Comparison of ENCODE assay signal across 8 cellular contexts in the genomic region with DNA sequence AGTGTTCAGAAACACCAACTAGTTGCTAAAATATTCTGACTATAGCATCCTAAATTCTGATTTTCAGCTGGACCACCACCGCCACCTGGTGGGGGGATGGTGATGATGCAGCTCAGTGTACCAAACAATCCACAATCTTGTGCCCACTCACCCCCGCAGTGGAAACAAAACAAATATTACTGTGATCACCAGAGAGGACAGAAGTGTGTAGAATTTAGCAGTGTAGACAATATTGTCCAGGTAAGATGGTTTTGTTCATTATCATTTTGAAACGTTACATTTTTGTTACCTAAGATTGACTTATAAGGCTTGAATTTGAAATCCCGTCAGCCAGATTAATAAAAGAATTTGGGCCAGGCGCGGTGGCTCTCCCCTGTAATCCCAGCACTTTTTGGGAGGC. TPM values are rescaled to one million over a fixed set of nuclear protein-coding genes. Genes with fewer than 3 reads are reported as not detected.
DNase-seq lines count a peak whose midpoint lies in the region; ATAC-seq and TF ChIP-seq lines count a peak whose summit lies in the region.

No MANE protein-coding gene starts in this region.

- no peak for TF ChIP-seq EP300 in tibial nerve (IDR thresholded peaks at IDR 0.05)

- H3K4me1 ChIP-seq in tibial nerve, result no peaks in the 10 kb centered on the region

- H3K27me3 Mint-ChIP-seq in activated T-helper 17 cell treated with anti-CD3 and anti-CD28 coated beads, Interleukin-2, amount 50 U/mL, for 72 hours, result no peaks in the 10 kb centered on the region
- H3K27me3 Mint-ChIP-seq in osteocyte (ENCODE audit: unreplicated experiment), result no peaks in the 10 kb centered on the region

- 60 to 62% methylated on average over 6 of the region's 6 CpGs for WGBS in tibial nerve, 2 donors

- H3K4me3 ChIP-seq in GM12864 (ENCODE audit: low read depth, low read length), result no peak overlapping the region
- H3K4me3 ChIP-seq in tibial nerve, result no peak overlapping the region

- ATAC-seq in HG03139 (IDR thresholded peaks at IDR 0.05; ENCODE audit: unreplicated experiment) (peak; percentile 61), HG03025 (IDR thresholded peaks at IDR 0.05; ENCODE audit: low FRiP score, unreplicated experiment) (no peak)
- peak; percentile 59 for ATAC-seq in activated T-helper 17 cell treated with anti-CD3 and anti-CD28 coated beads, Interleukin-2, amount 50 U/mL, for 72 hours (replicated peaks)

- no peaks in the 10 kb centered on the region for H3K27me3 ChIP-seq in tibial nerve

- DNase-seq in GM12864 (ENCODE audit: low read depth), result no peak
- DNase-seq in RKO (ENCODE audit: low spot score), result peak; percentile 37
- DNase-seq in fibroblast of the conjunctiva (ENCODE audit: low read depth), result peak; percentile 21
- no peak for DNase-seq in osteocyte (ENCODE audit: extremely low spot score, unreplicated experiment)
- DNase-seq in tibial nerve (ENCODE audit: low spot score in 2 of 2), result peak; percentile 23 to 51

- H3K4me3 Mint-ChIP-seq in activated T-helper 17 cell treated with anti-CD3 and anti-CD28 coated beads, Interleukin-2, amount 50 U/mL, for 72 hours, result no peak overlapping the region
- no peak overlapping the region for H3K4me3 Mint-ChIP-seq in osteocyte (ENCODE audit: unreplicated experiment)

- H3K36me3 ChIP-seq in tibial nerve, result peaks cover 0 to 7% (median 0%) of the 10 kb centered on the region in 3 donors

- no peaks in the 10 kb centered on the region for H3K9me3 ChIP-seq in tibial nerve

- no peak overlapping the region for H3K27ac ChIP-seq in tibial nerve

- no peak overlapping the region for H3K27ac Mint-ChIP-seq in activated T-helper 17 cell treated with anti-CD3 and anti-CD28 coated beads, Interleukin-2, amount 50 U/mL, for 72 hours
- no peak overlapping the region for H3K27ac Mint-ChIP-seq in osteocyte (ENCODE audit: unreplicated experiment)

- TF ChIP-seq POLR2A in tibial nerve (IDR thresholded peaks at IDR 0.05), result no peak

- peaks cover 5% of the 10 kb centered on the region for H3K4me1 Mint-ChIP-seq in activated T-helper 17 cell treated with anti-CD3 and anti-CD28 coated beads, Interleukin-2, amount 50 U/mL, for 72 hours
- H3K4me1 Mint-ChIP-seq in osteocyte (ENCODE audit: unreplicated experiment), result no peaks in the 10 kb centered on the region

- no peaks in the 10 kb centered on the region for H3K9me3 Mint-ChIP-seq in activated T-helper 17 cell treated with anti-CD3 and anti-CD28 coated beads, Interleukin-2, amount 50 U/mL, for 72 hours
- H3K9me3 Mint-ChIP-seq in osteocyte (ENCODE audit: unreplicated experiment), result no peaks in the 10 kb centered on the region

- TF ChIP-seq CTCF in GM12864 (IDR thresholded peaks at IDR 0.05; ENCODE audit: low read depth, low read length, missing control alignments), result peak; percentile 81
- TF ChIP-seq CTCF in osteocyte (IDR thresholded peaks at IDR 0.05), result peak; percentile 93
- peak; percentile 84 to 91 (median 90) for TF ChIP-seq CTCF in tibial nerve (IDR thresholded peaks at IDR 0.05)

- H3K36me3 Mint-ChIP-seq in activated T-helper 17 cell treated with anti-CD3 and anti-CD28 coated beads, Interleukin-2, amount 50 U/mL, for 72 hours (ENCODE audit: low read depth), result peaks cover 13% of the 10 kb centered on the region
- peaks cover 2% of the 10 kb centered on the region for H3K36me3 Mint-ChIP-seq in osteocyte (ENCODE audit: unreplicated experiment)

RNA-seq across cellular contexts. Expression of gene UBXN4, which starts 31.7 kb away (rescaled TPM):
- 100 to 1,000 TPM; 122 to 156 TPM for total RNA-seq in activated T-helper 17 cell treated with anti-CD3 and anti-CD28 coated beads, Interleukin-2, amount 50 U/mL, for 72 hours
- total RNA-seq in osteocyte (109 and 118 TPM in 2 replicates), tibial nerve (10 to 100 TPM; 57.6 to 72.0 (median 63.3) TPM)

Comparison
In these comparisons a context has a peak if more than half of its experiments do, and no peak if none do; other contexts are left out.
1. DNase-seq: peak in RKO (single experiment), fibroblast of the conjunctiva (single experiment) and tibial nerve (2 of 2); none in GM12864 (single experiment) and osteocyte (single experiment).
2. Peak in every context shown above with its lines, with median percentiles within 50 percentile points of each other: CTCF ChIP-seq.